ENCODE assay signal across 28 cellular contexts in genomic region chr3:197907196-197907595, GRCh38. TPM values are rescaled to one million over a fixed set of nuclear protein-coding genes. Genes with fewer than 3 reads are reported as not detected.
DNase-seq lines count a peak whose midpoint lies in the region; ATAC-seq, FAIRE-seq and TF ChIP-seq lines count a peak whose summit lies in the region.
"Had no signal": no experiment of that assay in that cellular context is flagged by ENCODE, and none has a peak within 500 bp of the region (broad histone marks: within the 10 kb centered on the region; RNA-seq: fewer than 3 reads in every experiment).

No MANE protein-coding gene starts in this region.

- H3K27ac Mint-ChIP-seq in activated naive CD4-positive, alpha-beta T cell treated with anti-CD3 and anti-CD28 coated beads, Interleukin-2, amount 50 U/mL, for 24 hours: peak overlapping the region; percentile 20
- H3K27ac Mint-ChIP-seq in activated naive CD8-positive, alpha-beta T cell treated with anti-CD3 and anti-CD28 coated beads, Interleukin-2, amount 50 U/mL, for 24 hours: peak overlapping the region; percentile 93
- H3K27ac Mint-ChIP-seq: H9 had no signal

- dilution Hi-C loops in IMR-90 (cut with HindIII; ENCODE audit: low sequenced_read_pairs, unreplicated experiment): no loop called here

- WGBS in IMR-90 (ENCODE audit: extremely low coverage in 2 of 2, insufficient read length in 1 of 2), 2 experiments: no CpG with 5 or more reads among the region's 2 CpGs
- no CpG with 5 or more reads among the region's 2 CpGs for WGBS in mesendoderm (ENCODE audit: extremely low coverage, insufficient coverage, low lambda C conversion rate)
- WGBS in small intestine, 3 donors: 67 to 78% (median 72%) methylated on average over 2 of the region's 2 CpGs

- no peaks in the 10 kb centered on the region for H3K27me3 Mint-ChIP-seq in activated naive CD4-positive, alpha-beta T cell treated with anti-CD3 and anti-CD28 coated beads, Interleukin-2, amount 50 U/mL, for 24 hours
- no peaks in the 10 kb centered on the region for H3K27me3 Mint-ChIP-seq in activated naive CD8-positive, alpha-beta T cell treated with anti-CD3 and anti-CD28 coated beads, Interleukin-2, amount 50 U/mL, for 24 hours
- H3K27me3 Mint-ChIP-seq: activated CD8-positive, alpha-beta memory T cell treated with anti-CD3 and anti-CD28 coated beads, Interleukin-2, amount 10 ng/mL, durations not matched to agents 7 days and 5 days had no signal

- FAIRE-seq in small intestine (lab: Jason Lieb, UNC): no peak
- FAIRE-seq: colon had no signal

- no peak overlapping the region for H3K4me3 ChIP-seq in IMR-90 (ENCODE audit: insufficient read depth, low read depth, low read length)
- no peak overlapping the region for H3K4me3 ChIP-seq in mesendoderm (ENCODE audit: low read length)
- H3K4me3 ChIP-seq in small intestine (ENCODE audit: low read depth in 1 of 2, low read length in 2 of 2): no peak overlapping the region
- no peak overlapping the region for H3K4me3 ChIP-seq in colonic mucosa
- H3K4me3 ChIP-seq: BLaER1, gastrocnemius medialis, lung, right atrium auricular region, spleen, upper lobe of right lung had no signal

- H2BK120ac ChIP-seq in IMR-90 (ENCODE audit: low read depth, low read length) (no peak overlapping the region), mesendoderm (ENCODE audit: low read depth, low read length) (no peak overlapping the region)

- no peak overlapping the region for H3K9ac ChIP-seq in IMR-90 (ENCODE audit: low read depth, low read length)
- H3K9ac ChIP-seq in mesendoderm (ENCODE audit: low read length): no peak overlapping the region
- no peak overlapping the region for H3K9ac ChIP-seq in colonic mucosa (ENCODE audit: low read depth in 2 of 2, low read length in 2 of 2)
- H3K9ac ChIP-seq: BLaER1, KMS-11, parathyroid adenoma had no signal

- in situ Hi-C loops in IMR-90 (cut with MboI; ENCODE audit: low sequenced_read_pairs): loop anchor here (5.0 kb wide), 1 partner anchor 40 kb away; no protein-coding TSS in a partner anchor

- no peak overlapping the region for H3K56ac ChIP-seq in IMR-90 (ENCODE audit: extremely low read depth, insufficient read depth, low read length)
- no peak overlapping the region for H3K56ac ChIP-seq in mesendoderm (ENCODE audit: low read length)

- no peaks in the 10 kb centered on the region for H3K79me2 ChIP-seq in mesendoderm (ENCODE audit: control insufficient read depth, insufficient read depth, low read length)
- H3K79me2 ChIP-seq: parathyroid adenoma had no signal

- H3K4me1 Mint-ChIP-seq in activated naive CD4-positive, alpha-beta T cell treated with anti-CD3 and anti-CD28 coated beads, Interleukin-2, amount 50 U/mL, for 24 hours: peaks cover 27% of the 10 kb centered on the region
- H3K4me1 Mint-ChIP-seq in activated naive CD8-positive, alpha-beta T cell treated with anti-CD3 and anti-CD28 coated beads, Interleukin-2, amount 50 U/mL, for 24 hours: peaks cover 28% of the 10 kb centered on the region

- no peak for DNase-seq in activated naive CD4-positive, alpha-beta T cell (lab: John Stamatoyannopoulos, UW)
- DNase-seq in IMR-90: peak; percentile 42
- DNase-seq in activated naive CD8-positive, alpha-beta T cell treated with anti-CD3 and anti-CD28 coated beads, Interleukin-2, amount 50 U/mL, for 24 hours: no peak
- peak; percentile 37 for DNase-seq in mesendoderm
- DNase-seq in NCI-H187 treated with DMSO at 0.1 percent for 48 hours (lab: John Stamatoyannopoulos, UW): no peak
- DNase-seq in small intestine: no peak
- no peak for DNase-seq in colonic mucosa
- DNase-seq: ACHN; activated CD4-positive, alpha-beta T cell treated with anti-CD3 and anti-CD28 coated beads for 1 hour; amniotic stem cell; COR-L47; effector CD8-positive, alpha-beta T cell; gastrocnemius medialis; H9; NCI-H1417 treated with DMSO at 0.1 percent for 48 hours; NCI-H2107; NCI-H446 treated with DMSO at 0.1 percent for 48 hours; spleen had no signal

- H3K4me2 ChIP-seq in IMR-90 (ENCODE audit: low read depth, low read length) (no peak overlapping the region), mesendoderm (ENCODE audit: low read length) (no peak overlapping the region)
- H3K4me2 ChIP-seq: BLaER1, KMS-11 had no signal

- H2AK9ac ChIP-seq in IMR-90 (replicated peaks; ENCODE audit: low read depth, low read length, poor library complexity): no peak overlapping the region

- no peaks in the 10 kb centered on the region for H4K20me1 ChIP-seq in IMR-90 (ENCODE audit: insufficient read depth, low read length)
- H4K20me1 ChIP-seq: BLaER1 had no signal

- TF ChIP-seq RAD21 in IMR-90 (IDR thresholded peaks at IDR 0.05; ENCODE audit: low read length): no peak

- H3K4me1 ChIP-seq in IMR-90 (ENCODE audit: control insufficient read depth, insufficient read depth, low read length) (no peaks in the 10 kb centered on the region), mesendoderm (ENCODE audit: control insufficient read depth, low read depth, low read length) (no peaks in the 10 kb centered on the region), small intestine (ENCODE audit: control insufficient read depth in 2 of 2, insufficient read depth in 1 of 2, low read depth in 1 of 2, low read length in 1 of 2) (no peaks in the 10 kb centered on the region), colonic mucosa (peaks cover 6% of the 10 kb centered on the region)
- H3K4me1 ChIP-seq: BLaER1, gastrocnemius medialis, upper lobe of right lung had no signal

- no TSS peak for BruUV-seq in IMR-90 (replicated peaks; lab: Mats Ljungman, UMichigan)

- H3K18ac ChIP-seq in IMR-90 (ENCODE audit: low read depth, low read length) (no peak overlapping the region), mesendoderm (ENCODE audit: low read length) (no peak overlapping the region)

- CTCF ChIA-PET in IMR-90 (lab: Yijun Ruan, JAX): no interaction called here

- no peak for TF ChIP-seq CTCF in IMR-90 (conservative IDR thresholded peaks at IDR 0.05; ENCODE audit: low read depth, low read length)
- TF ChIP-seq CTCF in colonic mucosa (IDR thresholded peaks at IDR 0.05): no peak

- no peaks in the 10 kb centered on the region for H3K9me3 ChIP-seq in IMR-90 (ENCODE audit: control insufficient read depth, insufficient read depth, low read length)
- no peaks in the 10 kb centered on the region for H3K9me3 ChIP-seq in small intestine (ENCODE audit: control insufficient read depth, low read depth)
- no peaks in the 10 kb centered on the region for H3K9me3 ChIP-seq in colonic mucosa
- H3K9me3 ChIP-seq: gastrocnemius medialis, right atrium auricular region, spleen, upper lobe of right lung had no signal

- H2AK5ac ChIP-seq in IMR-90 (ENCODE audit: low read depth, low read length) (no peak overlapping the region), mesendoderm (ENCODE audit: low read length) (no peak overlapping the region)

- no peak overlapping the region for H4K91ac ChIP-seq in IMR-90 (ENCODE audit: insufficient read depth, low read depth, low read length)

- H4K8ac ChIP-seq in IMR-90 (ENCODE audit: low read depth in 2 of 2, low read length in 2 of 2): no peak overlapping the region
- no peak overlapping the region for H4K8ac ChIP-seq in mesendoderm (ENCODE audit: low read depth, low read length)

- ATAC-seq in IMR-90 (ENCODE audit: low read depth): no peak
- no peak for ATAC-seq in activated naive CD8-positive, alpha-beta T cell treated with anti-CD3 and anti-CD28 coated beads, Interleukin-2, amount 50 U/mL, for 24 hours

- H3K9me3 Mint-ChIP-seq in activated naive CD4-positive, alpha-beta T cell treated with anti-CD3 and anti-CD28 coated beads, Interleukin-2, amount 50 U/mL, for 24 hours: no peaks in the 10 kb centered on the region
- no peaks in the 10 kb centered on the region for H3K9me3 Mint-ChIP-seq in activated naive CD8-positive, alpha-beta T cell treated with anti-CD3 and anti-CD28 coated beads, Interleukin-2, amount 50 U/mL, for 24 hours
- H3K9me3 Mint-ChIP-seq: H9 had no signal

- H3K79me1 ChIP-seq in IMR-90 (ENCODE audit: low read depth in 1 of 2, low read length in 2 of 2): no peaks in the 10 kb centered on the region
- H3K79me1 ChIP-seq in mesendoderm (ENCODE audit: low read length): no peaks in the 10 kb centered on the region

- H3K23ac ChIP-seq in IMR-90 (ENCODE audit: low read depth, low read length) (0 out of 2 replicates have a peak overlapping the region, but pooled peaks have one; percentile 64), mesendoderm (ENCODE audit: low read length) (no peak overlapping the region)

- H2BK5ac ChIP-seq in IMR-90 (ENCODE audit: low read depth, low read length, poor library complexity, severe bottlenecking) (no peak overlapping the region), mesendoderm (ENCODE audit: low read length) (no peak overlapping the region)

- no peaks in the 10 kb centered on the region for H3K36me3 Mint-ChIP-seq in activated naive CD4-positive, alpha-beta T cell treated with anti-CD3 and anti-CD28 coated beads, Interleukin-2, amount 50 U/mL, for 24 hours
- no peaks in the 10 kb centered on the region for H3K36me3 Mint-ChIP-seq in activated naive CD8-positive, alpha-beta T cell treated with anti-CD3 and anti-CD28 coated beads, Interleukin-2, amount 50 U/mL, for 24 hours (ENCODE audit: low read depth)

- no peaks in the 10 kb centered on the region for H3K27me3 ChIP-seq in IMR-90 (ENCODE audit: control insufficient read depth, insufficient read depth, low read length)
- H3K27me3 ChIP-seq in mesendoderm (ENCODE audit: insufficient read depth, low read length, poor library complexity): no peaks in the 10 kb centered on the region
- no peaks in the 10 kb centered on the region for H3K27me3 ChIP-seq in small intestine (ENCODE audit: control insufficient read depth in 2 of 2, insufficient read depth in 2 of 2, low read length in 2 of 2)
- no peaks in the 10 kb centered on the region for H3K27me3 ChIP-seq in colonic mucosa
- H3K27me3 ChIP-seq: BLaER1, gastrocnemius medialis, right atrium auricular region, spleen, upper lobe of right lung had no signal

- peak overlapping the region; percentile 47 for H3K4me3 Mint-ChIP-seq in activated naive CD4-positive, alpha-beta T cell treated with anti-CD3 and anti-CD28 coated beads, Interleukin-2, amount 50 U/mL, for 24 hours
- H3K4me3 Mint-ChIP-seq in activated naive CD8-positive, alpha-beta T cell treated with anti-CD3 and anti-CD28 coated beads, Interleukin-2, amount 50 U/mL, for 24 hours: no peak overlapping the region
- H3K4me3 Mint-ChIP-seq: H9, neural crest cell had no signal

- H3K14ac ChIP-seq in IMR-90 (replicated peaks; ENCODE audit: low read depth, low read length): no peak overlapping the region

- no peak overlapping the region for H4K5ac ChIP-seq in IMR-90 (ENCODE audit: low read depth, low read length)
- no peak overlapping the region for H4K5ac ChIP-seq in mesendoderm (ENCODE audit: low read length)

- no peak overlapping the region for H3K27ac ChIP-seq in IMR-90 (ENCODE audit: insufficient read depth, low read length)
- H3K27ac ChIP-seq in mesendoderm (ENCODE audit: low read depth, low read length): no peak overlapping the region
- no peak overlapping the region for H3K27ac ChIP-seq in small intestine (ENCODE audit: low read depth in 1 of 2, low read length in 1 of 2)
- H3K27ac ChIP-seq in colonic mucosa: no peak overlapping the region
- H3K27ac ChIP-seq: BLaER1, gastrocnemius medialis, KMS-11, parathyroid adenoma, right atrium auricular region, spleen, upper lobe of right lung had no signal

- no peaks in the 10 kb centered on the region; the same call in 1 of the 2 replicates for H3K9me1 ChIP-seq in IMR-90 (ENCODE audit: insufficient read depth, low read length)

- intact Hi-C loops in IMR-90 (cut with micrococcal nuclease) (loop anchor here (10.0 kb wide), 1 partner anchor 178 kb away; no protein-coding TSS in a partner anchor), colonic mucosa (cut with DNase I) (loop anchor here (2.0 kb wide), 1 partner anchor 36 kb away; no protein-coding TSS in a partner anchor)

- no peak overlapping the region for H2AFZ ChIP-seq in IMR-90 (replicated peaks; ENCODE audit: low read length, poor library complexity)
- H2AFZ ChIP-seq: parathyroid adenoma had no signal

- H3K36me3 ChIP-seq in IMR-90 (ENCODE audit: control insufficient read depth, insufficient read depth, low read length) (no peaks in the 10 kb centered on the region), mesendoderm (ENCODE audit: control insufficient read depth, insufficient read depth, low read length) (no peaks in the 10 kb centered on the region), small intestine (ENCODE audit: control insufficient read depth in 2 of 2, insufficient read depth in 2 of 2, low read length in 2 of 2) (no peaks in the 10 kb centered on the region), colonic mucosa (no peaks in the 10 kb centered on the region)
- H3K36me3 ChIP-seq: BLaER1, gastrocnemius medialis, right atrium auricular region, spleen, upper lobe of right lung had no signal

- H3K4ac ChIP-seq in IMR-90 (ENCODE audit: low read depth, low read length) (no peak overlapping the region), mesendoderm (ENCODE audit: low read depth, low read length) (no peak overlapping the region)

- POLR2A ChIA-PET in IMR-90 (lab: Charles Lee; ENCODE audit: unreplicated experiment): no interaction called here

- no peak for TF ChIP-seq POLR2A in IMR-90 (IDR thresholded peaks at IDR 0.05; ENCODE audit: low read depth, low read length)

- no peak overlapping the region for H2BK20ac ChIP-seq in IMR-90 (ENCODE audit: low read depth, low read length)

- H2BK15ac ChIP-seq in IMR-90 (ENCODE audit: low read depth, low read length) (no peak overlapping the region), mesendoderm (replicated peaks; ENCODE audit: low read depth) (no peak overlapping the region)

RNA-seq across cellular contexts. Expression of gene RPL35A, which starts 42.8 kb away (rescaled TPM):
- 804 and 1,064 TPM in 2 replicates for total RNA-seq in IMR-90 (2012; rRNA removed)
- polyA plus RNA-seq in IMR-90 (2012; rRNA removed): 906 and 921 TPM in 2 replicates
- 346 and 851 TPM in 2 replicates for polyA plus RNA-seq in IMR-90 (2012; cell fraction: cytosol; rRNA removed)
- polyA plus RNA-seq in IMR-90 (2012; cell fraction: nucleus; rRNA removed; ENCODE audit: low replicate concordance): 30.5 and 351 TPM in 2 replicates
- polyA plus RNA-seq in mesendoderm (2013, experiment 1 of 2): 4,001 TPM
- polyA plus RNA-seq in mesendoderm (2013, experiment 2 of 2): 3,998 TPM
- 1,000 to 10,000 TPM; 1,252 to 2,127 (median 1,750) TPM for polyA plus RNA-seq in small intestine
- 100 to 1,000 TPM; 758 to 777 TPM for total RNA-seq in colonic mucosa

RNA-seq across cellular contexts. Expression of gene LMLN, which starts 52.8 kb away (rescaled TPM):
- total RNA-seq in IMR-90 (2012; rRNA removed) (3.3 and 3.9 TPM in 2 replicates), colonic mucosa (1 to 10 TPM; 5.0 to 5.9 TPM)
- polyA plus RNA-seq in IMR-90 (2012; rRNA removed) (3.1 and 3.3 TPM in 2 replicates), small intestine (1 to 10 TPM in 1 of 3 donors, under 1 TPM in 2; 0.22 to 1.7 (median 0.27) TPM)
- 0.98 and 1.4 TPM in 2 replicates for polyA plus RNA-seq in IMR-90 (2012; cell fraction: cytosol; rRNA removed)
- polyA plus RNA-seq in IMR-90 (2012; cell fraction: nucleus; rRNA removed; ENCODE audit: low replicate concordance): 2.3 and 6.7 TPM in 2 replicates
- 2.6 TPM for polyA plus RNA-seq in mesendoderm (2013, experiment 1 of 2)
- polyA plus RNA-seq in mesendoderm (2013, experiment 2 of 2): 2.3 TPM

Comparison
In these comparisons a context has a peak if more than half of its experiments do, and no peak if none do; other contexts are left out.
1. DNase-seq: peak in IMR-90 (single experiment) and mesendoderm (single experiment); none in activated naive CD4-positive, alpha-beta T cell (0 of 4), activated naive CD8-positive, alpha-beta T cell treated with anti-CD3 and anti-CD28 coated beads, Interleukin-2, amount 50 U/mL, for 24 hours (single experiment), NCI-H187 treated with DMSO at 0.1 percent for 48 hours (single experiment), small intestine (single experiment) and colonic mucosa (single experiment).